ENCODE assay signal across 2 cellular contexts in genomic region chr1:2025491-2025981, GRCh38.
A peak's percentile ranks its signal among the peaks of the same experiment; 100 is the strongest.
TF ChIP-seq lines count a peak whose summit lies in the region.

No MANE protein-coding gene starts in this region.

TF ChIP-seq in liver, 16 proteins besides CTCF, POLR2A, EP300 and RAD21:
- TF ChIP-seq NR2F2 (IDR thresholded peaks at IDR 0.05) (peak; percentile 37), MAX (IDR thresholded peaks at IDR 0.05) (no peak)

TF ChIP-seq in HepG2, 621 proteins besides CTCF, POLR2A, EP300 and RAD21:
- TF ChIP-seq, protein P1, sequence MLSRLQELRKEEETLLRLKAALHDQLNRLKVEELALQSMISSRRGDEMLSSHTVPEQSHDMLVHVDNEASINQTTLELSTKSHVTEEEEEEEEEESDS (CRISPR knock-in tag; IDR thresholded peaks at IDR 0.05; ENCODE audit: borderline replicate concordance): no peak
- no peak for TF ChIP-seq NCOA2 (CRISPR knock-in tag; IDR thresholded peaks at IDR 0.05)
- no peak for TF ChIP-seq ZNF367 (CRISPR knock-in tag; IDR thresholded peaks at IDR 0.05; ENCODE audit: borderline replicate concordance)
- TF ChIP-seq, protein P2, sequence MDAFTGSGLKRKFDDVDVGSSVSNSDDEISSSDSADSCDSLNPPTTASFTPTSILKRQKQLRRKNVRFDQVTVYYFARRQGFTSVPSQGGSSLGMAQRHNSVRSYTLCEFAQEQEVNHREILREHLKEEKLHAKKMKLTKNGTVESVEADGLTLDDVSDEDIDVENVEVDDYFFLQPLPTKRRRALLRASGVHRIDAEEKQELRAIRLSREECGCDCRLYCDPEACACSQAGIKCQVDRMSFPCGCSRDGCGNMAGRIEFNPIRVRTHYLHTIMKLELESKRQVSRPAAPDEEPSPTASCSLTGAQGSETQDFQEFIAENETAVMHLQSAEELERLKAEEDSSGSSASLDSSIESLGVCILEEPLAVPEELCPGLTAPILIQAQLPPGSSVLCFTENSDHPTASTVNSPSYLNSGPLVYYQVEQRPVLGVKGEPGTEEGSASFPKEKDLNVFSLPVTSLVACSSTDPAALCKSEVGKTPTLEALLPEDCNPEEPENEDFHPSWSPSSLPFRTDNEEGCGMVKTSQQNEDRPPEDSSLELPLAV (CRISPR knock-in tag; conservative IDR thresholded peaks at IDR 0.05; ENCODE audit: low read depth): no peak
- no peak for TF ChIP-seq SRF (IDR thresholded peaks at IDR 0.05; ENCODE audit: low read depth, low read length)
- TF ChIP-seq CENPBD1 (CRISPR knock-in tag; IDR thresholded peaks at IDR 0.05; ENCODE audit: borderline replicate concordance, low read depth): no peak
- no peak for TF ChIP-seq DMAP1 (CRISPR knock-in tag; IDR thresholded peaks at IDR 0.05)
- TF ChIP-seq HNRNPUL1 (IDR thresholded peaks at IDR 0.05; ENCODE audit: low read depth, low read length): no peak
- no peak for TF ChIP-seq KAT7 (CRISPR knock-in tag; IDR thresholded peaks at IDR 0.05; ENCODE audit: borderline replicate concordance)
- TF ChIP-seq ZNF101 (CRISPR knock-in tag; IDR thresholded peaks at IDR 0.05; ENCODE audit: borderline replicate concordance, low read depth): no peak
